23 cellular contexts compared by ENCODE assay signal in the genomic region with DNA sequence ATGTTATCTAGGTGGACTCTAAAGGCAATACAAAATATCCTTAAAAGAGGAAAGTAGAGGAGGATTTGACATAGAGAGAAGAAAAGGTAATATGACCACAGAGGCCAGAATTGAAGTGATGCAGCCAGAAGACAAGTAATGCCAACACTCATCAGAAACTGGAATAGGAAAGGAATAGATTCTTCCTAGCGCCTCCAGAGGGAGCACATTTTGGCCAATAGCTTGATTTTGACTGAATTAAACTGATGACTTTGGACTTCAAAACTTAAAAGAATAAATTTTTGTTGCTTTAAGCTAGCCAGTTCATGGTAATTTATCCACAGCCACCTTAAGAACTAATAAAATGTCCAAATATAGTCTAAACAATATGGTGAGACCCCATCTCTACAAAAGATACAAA.
"Had no signal": no experiment of that assay in that cellular context is flagged by ENCODE, and none has a peak within 500 bp of the region (broad histone marks: within the 10 kb centered on the region; RNA-seq: fewer than 3 reads in every experiment).

No MANE protein-coding gene starts in this region.

- H3K4me3 Mint-ChIP-seq: activated CD4-positive, alpha-beta memory T cell treated with anti-CD3 and anti-CD28 coated beads for 36 hours; activated CD4-positive, alpha-beta T cell treated with anti-CD3 and anti-CD28 coated beads for 36 hours; activated CD8-positive, alpha-beta memory T cell treated with anti-CD3 and anti-CD28 coated beads, Interleukin-2, amount 10 ng/mL, durations not matched to agents 7 days and 5 days; activated naive CD4-positive, alpha-beta T cell treated with anti-CD3 and anti-CD28 coated beads, Interleukin-2, amount 10 ng/mL, durations not matched to agents 7 days and 5 days; effector memory CD8-positive, alpha-beta T cell; mesothelial cell of epicardium; nephron progenitor cell; stimulated activated naive CD8-positive, alpha-beta T cell treated with anti-CD3 and anti-CD28 coated beads, Interleukin-15, amount 100 ng/mL, for 72 hours had no signal

- H3K27me3 Mint-ChIP-seq: activated CD4-positive, alpha-beta memory T cell treated with anti-CD3 and anti-CD28 coated beads for 36 hours; activated CD4-positive, alpha-beta T cell treated with anti-CD3 and anti-CD28 coated beads for 36 hours; activated CD8-positive, alpha-beta memory T cell treated with anti-CD3 and anti-CD28 coated beads, Interleukin-2, amount 10 ng/mL, durations not matched to agents 7 days and 5 days; activated naive CD4-positive, alpha-beta T cell treated with anti-CD3 and anti-CD28 coated beads, Interleukin-2, amount 10 ng/mL, durations not matched to agents 7 days and 5 days; effector memory CD8-positive, alpha-beta T cell; stimulated activated naive CD8-positive, alpha-beta T cell treated with anti-CD3 and anti-CD28 coated beads, Interleukin-15, amount 100 ng/mL, for 72 hours had no signal

- ATAC-seq: activated CD4-positive, alpha-beta T cell treated with anti-CD3 and anti-CD28 coated beads for 36 hours; activated CD8-positive, alpha-beta memory T cell treated with anti-CD3 and anti-CD28 coated beads, Interleukin-2, amount 10 ng/mL, durations not matched to agents 7 days and 5 days; effector memory CD8-positive, alpha-beta T cell; gastroesophageal sphincter; heart right ventricle; left colon; lower lobe of right lung; stimulated activated naive CD8-positive, alpha-beta T cell treated with anti-CD3 and anti-CD28 coated beads, Interleukin-15, amount 100 ng/mL, for 72 hours had no signal

- H3K27me3 ChIP-seq: ascending aorta, breast epithelium, gastroesophageal sphincter, heart right ventricle, sigmoid colon, spleen, upper lobe of left lung had no signal

- H3K9me3 Mint-ChIP-seq: activated naive CD4-positive, alpha-beta T cell treated with anti-CD3 and anti-CD28 coated beads, Interleukin-2, amount 10 ng/mL, durations not matched to agents 7 days and 5 days; stimulated activated naive CD8-positive, alpha-beta T cell treated with anti-CD3 and anti-CD28 coated beads, Interleukin-15, amount 100 ng/mL, for 72 hours had no signal

- DNase-seq: activated CD4-positive, alpha-beta memory T cell treated with anti-CD3 and anti-CD28 coated beads for 36 hours; activated CD4-positive, alpha-beta T cell treated with anti-CD3 and anti-CD28 coated beads for 36 hours; activated CD8-positive, alpha-beta memory T cell treated with anti-CD3 and anti-CD28 coated beads, Interleukin-2, amount 10 ng/mL, durations not matched to agents 7 days and 5 days; activated naive CD4-positive, alpha-beta T cell treated with anti-CD3 and anti-CD28 coated beads, Interleukin-2, amount 10 ng/mL, durations not matched to agents 7 days and 5 days; activated T-cell treated with anti-CD3 and anti-CD28 coated beads, Interleukin-2, amount 50 U/mL, for 1 hour; cerebellar nuclear complex; dermis blood vessel endothelial cell; effector memory CD8-positive, alpha-beta T cell; heart right ventricle; left colon; lower lobe of right lung; nephron progenitor cell; sigmoid colon; spleen; stimulated activated CD4-positive, alpha-beta T cell treated with anti-CD3 and anti-CD28 coated beads, Interleukin-1b, Interleukin-23, amount 100 ng/mL, for 48 hours; stimulated activated naive CD8-positive, alpha-beta T cell treated with anti-CD3 and anti-CD28 coated beads, Interleukin-15, amount 100 ng/mL, for 72 hours; upper lobe of left lung; WERI-Rb-1 had no signal

- H3K4me1 Mint-ChIP-seq: activated CD4-positive, alpha-beta T cell treated with anti-CD3 and anti-CD28 coated beads for 36 hours; activated CD8-positive, alpha-beta memory T cell treated with anti-CD3 and anti-CD28 coated beads, Interleukin-2, amount 10 ng/mL, durations not matched to agents 7 days and 5 days; activated naive CD4-positive, alpha-beta T cell treated with anti-CD3 and anti-CD28 coated beads, Interleukin-2, amount 10 ng/mL, durations not matched to agents 7 days and 5 days; mesothelial cell of epicardium; nephron progenitor cell; stimulated activated naive CD8-positive, alpha-beta T cell treated with anti-CD3 and anti-CD28 coated beads, Interleukin-15, amount 100 ng/mL, for 72 hours had no signal

- H3K36me3 Mint-ChIP-seq: activated CD4-positive, alpha-beta memory T cell treated with anti-CD3 and anti-CD28 coated beads for 36 hours; activated CD8-positive, alpha-beta memory T cell treated with anti-CD3 and anti-CD28 coated beads, Interleukin-2, amount 10 ng/mL, durations not matched to agents 7 days and 5 days; activated naive CD4-positive, alpha-beta T cell treated with anti-CD3 and anti-CD28 coated beads, Interleukin-2, amount 10 ng/mL, durations not matched to agents 7 days and 5 days; mesothelial cell of epicardium had no signal

- H3K36me3 ChIP-seq: ascending aorta, breast epithelium, gastroesophageal sphincter, heart right ventricle, lower lobe of right lung, sigmoid colon, spleen, upper lobe of left lung, WERI-Rb-1 had no signal

- H3K27ac ChIP-seq: ascending aorta, breast epithelium, epithelial cell of prostate, gastroesophageal sphincter, heart right ventricle, lower lobe of right lung, sigmoid colon, spleen, upper lobe of left lung, WERI-Rb-1 had no signal

- H3K4me3 ChIP-seq: ascending aorta, breast epithelium, gastroesophageal sphincter, heart right ventricle, lower lobe of right lung, sigmoid colon, spleen, upper lobe of left lung had no signal

- H3K4me1 ChIP-seq: ascending aorta, breast epithelium, gastroesophageal sphincter, heart right ventricle, lower lobe of right lung, sigmoid colon, spleen, upper lobe of left lung had no signal

- H3K27ac Mint-ChIP-seq: activated CD4-positive, alpha-beta memory T cell treated with anti-CD3 and anti-CD28 coated beads for 36 hours; activated CD4-positive, alpha-beta T cell treated with anti-CD3 and anti-CD28 coated beads for 36 hours; activated CD8-positive, alpha-beta memory T cell treated with anti-CD3 and anti-CD28 coated beads, Interleukin-2, amount 10 ng/mL, durations not matched to agents 7 days and 5 days; activated naive CD4-positive, alpha-beta T cell treated with anti-CD3 and anti-CD28 coated beads, Interleukin-2, amount 10 ng/mL, durations not matched to agents 7 days and 5 days; effector memory CD8-positive, alpha-beta T cell; mesothelial cell of epicardium; nephron progenitor cell; stimulated activated naive CD8-positive, alpha-beta T cell treated with anti-CD3 and anti-CD28 coated beads, Interleukin-15, amount 100 ng/mL, for 72 hours had no signal
